Comparison of ENCODE assay signal across 23 cellular contexts in the genomic region with DNA sequence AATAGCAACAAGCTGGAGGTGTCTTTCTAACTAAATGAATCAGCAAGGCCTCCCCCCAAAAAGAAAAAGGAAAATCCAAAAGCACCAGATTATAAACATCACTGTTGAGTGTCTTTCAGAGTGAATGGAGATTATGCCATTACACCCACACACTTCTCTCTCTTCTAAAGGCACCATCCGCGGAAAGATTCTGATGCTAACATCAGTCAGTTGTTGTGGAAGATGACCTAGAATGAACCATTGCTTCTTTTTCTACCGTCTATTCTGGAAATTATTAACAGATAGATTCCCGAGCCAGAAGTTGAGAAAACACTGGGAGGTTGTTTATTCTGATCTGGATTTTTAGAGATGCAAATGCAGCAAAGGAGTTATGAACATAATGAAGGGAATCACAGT.
"Had no signal": no experiment of that assay in that cellular context is flagged by ENCODE, and none has a peak within 500 bp of the region (broad histone marks: within the 10 kb centered on the region; RNA-seq: fewer than 3 reads in every experiment).

No MANE protein-coding gene starts in this region.

- H3K27ac Mint-ChIP-seq: naive thymus-derived CD4-positive, alpha-beta T cell; nephron progenitor cell; stimulated activated memory B cell treated with anti-CD40 and anti-IgM and Interleukin-4, amounts not matched to agents 10 μg/mL and 1 μg/mL and 100 μg/mL, for 72 hours; stimulated activated naive CD8-positive, alpha-beta T cell treated with anti-CD3 and anti-CD28 coated beads, Interleukin-15, Interleukin-2, amounts not matched to agents 100 ng/mL and 50 ng/mL, for 24 hours had no signal

- H3K9me3 ChIP-seq: esophagus squamous epithelium, prostate gland, spleen, tibial artery, upper lobe of right lung, vagina had no signal

- H3K9ac ChIP-seq: parathyroid adenoma had no signal

- H3K36me3 Mint-ChIP-seq: naive thymus-derived CD4-positive, alpha-beta T cell; stimulated activated memory B cell treated with anti-CD40 and anti-IgM and Interleukin-4, amounts not matched to agents 10 μg/mL and 1 μg/mL and 100 μg/mL, for 72 hours had no signal

- ATAC-seq: foreskin keratinocyte; left colon; naive thymus-derived CD4-positive, alpha-beta T cell; sciatic nerve; stimulated activated memory B cell treated with anti-CD40 and anti-IgM and Interleukin-4, amounts not matched to agents 10 μg/mL and 1 μg/mL and 100 μg/mL, for 72 hours; upper lobe of right lung had no signal

- H3K9me3 Mint-ChIP-seq: nephron progenitor cell; stimulated activated naive CD8-positive, alpha-beta T cell treated with anti-CD3 and anti-CD28 coated beads, Interleukin-15, Interleukin-2, amounts not matched to agents 100 ng/mL and 50 ng/mL, for 24 hours had no signal

- H3K27me3 ChIP-seq: esophagus squamous epithelium, hepatocyte, tibial artery, upper lobe of right lung, vagina had no signal

- H3K4me1 ChIP-seq: foreskin keratinocyte, parathyroid adenoma, prostate gland, spleen, tibial artery, upper lobe of right lung had no signal

- H3K27ac ChIP-seq: coronary artery, esophagus squamous epithelium, foreskin keratinocyte, hepatocyte, parathyroid adenoma, prostate gland, spleen, tibial artery, upper lobe of right lung, vagina had no signal

- H3K4me3 Mint-ChIP-seq: naive thymus-derived CD4-positive, alpha-beta T cell; nephron progenitor cell; stimulated activated memory B cell treated with anti-CD40 and anti-IgM and Interleukin-4, amounts not matched to agents 10 μg/mL and 1 μg/mL and 100 μg/mL, for 72 hours; stimulated activated naive CD8-positive, alpha-beta T cell treated with anti-CD3 and anti-CD28 coated beads, Interleukin-15, Interleukin-2, amounts not matched to agents 100 ng/mL and 50 ng/mL, for 24 hours had no signal

- H3K36me3 ChIP-seq: esophagus squamous epithelium, prostate gland, spleen, tibial artery, upper lobe of right lung, vagina had no signal

- H3K4me1 Mint-ChIP-seq: naive thymus-derived CD4-positive, alpha-beta T cell; stimulated activated memory B cell treated with anti-CD40 and anti-IgM and Interleukin-4, amounts not matched to agents 10 μg/mL and 1 μg/mL and 100 μg/mL, for 72 hours had no signal

- H3K4me3 ChIP-seq: coronary artery, esophagus squamous epithelium, hepatocyte, prostate gland, spleen, tibial artery, upper lobe of right lung, vagina had no signal

- DNase-seq: effector CD4-positive, alpha-beta T cell; esophagus squamous epithelium; foreskin keratinocyte; head of caudate nucleus; left colon; mammary epithelial cell; naive thymus-derived CD4-positive, alpha-beta T cell; nephron progenitor cell; retina; spleen; stimulated activated CD4-positive, alpha-beta T cell treated with anti-CD3 and anti-CD28 coated beads, Interleukin-15, amount 100 ng/mL, for 24 hours; stimulated activated CD4-positive, alpha-beta T cell treated with anti-CD3 and anti-CD28 coated beads, Interleukin-1b, Interleukin-23, amount 100 ng/mL, for 48 hours; stimulated activated CD4-positive, alpha-beta T cell treated with anti-CD3 and anti-CD28 coated beads, Interleukin-4, amount 100 ng/mL, for 24 hours; tibial artery; upper lobe of right lung had no signal
